ENCODE assay signal across 27 cellular contexts in the genomic region with DNA sequence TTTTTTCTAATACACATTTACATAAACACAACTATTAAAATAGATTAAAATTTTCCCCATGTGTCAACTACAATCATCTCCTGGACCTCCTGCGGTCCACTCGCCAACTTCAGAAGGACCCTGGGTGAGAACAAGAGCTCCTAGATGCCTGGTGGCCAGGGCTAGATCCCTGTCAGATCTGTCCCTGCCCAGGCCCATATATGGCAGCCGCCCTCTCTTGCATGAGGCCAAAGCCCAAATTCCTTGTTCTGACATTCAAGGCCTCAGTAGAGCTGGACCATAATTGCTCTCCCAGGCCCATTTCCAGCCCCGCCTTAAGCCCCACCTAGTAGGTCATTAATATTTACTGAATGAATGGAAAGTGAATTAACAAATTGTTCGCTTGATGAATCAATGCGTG.
"Had no signal": no experiment of that assay in that cellular context is flagged by ENCODE, and none has a peak within 500 bp of the region (broad histone marks: within the 10 kb centered on the region; RNA-seq: fewer than 3 reads in every experiment).

No MANE protein-coding gene starts in this region.

- H3K36me3 ChIP-seq: colonic mucosa, esophagus squamous epithelium, gastrocnemius medialis, heart right ventricle, left lung, lower lobe of right lung had no signal

- H3K9me3 ChIP-seq: colonic mucosa, esophagus squamous epithelium, gastrocnemius medialis, heart right ventricle, left lung, lower lobe of right lung, mucosa of descending colon had no signal

- H3K27me3 Mint-ChIP-seq: dendritic cell treated with granulocyte-macrophage colony-stimulating factor and Interleukin-4, amounts not matched to agents 40 ng/mL and 50 ng/mL, for 4 days had no signal

- H3K27me3 ChIP-seq: colonic mucosa, esophagus squamous epithelium, gastrocnemius medialis, left lung had no signal

- H3K4me3 Mint-ChIP-seq: dendritic cell treated with granulocyte-macrophage colony-stimulating factor and Interleukin-4, amounts not matched to agents 40 ng/mL and 50 ng/mL, for 4 days; effector memory CD8-positive, alpha-beta T cell; endodermal cell; mesothelial cell of epicardium had no signal

- H3K9me3 Mint-ChIP-seq: dendritic cell treated with granulocyte-macrophage colony-stimulating factor and Interleukin-4, amounts not matched to agents 40 ng/mL and 50 ng/mL, for 4 days; effector memory CD8-positive, alpha-beta T cell; endodermal cell; mesothelial cell of epicardium had no signal

- H3K36me3 Mint-ChIP-seq: mesothelial cell of epicardium had no signal

- H3K27ac Mint-ChIP-seq: dendritic cell treated with granulocyte-macrophage colony-stimulating factor and Interleukin-4, amounts not matched to agents 40 ng/mL and 50 ng/mL, for 4 days; effector memory CD8-positive, alpha-beta T cell; endodermal cell; mesothelial cell of epicardium had no signal

- H3K4me3 ChIP-seq: colonic mucosa, esophagus squamous epithelium, gastrocnemius medialis, heart right ventricle, left lung, lower lobe of right lung, mucosa of descending colon had no signal

- H3K4me1 Mint-ChIP-seq: endodermal cell had no signal

- H3K4me1 ChIP-seq: colonic mucosa, esophagus squamous epithelium, gastrocnemius medialis, heart right ventricle, left lung, lower lobe of right lung had no signal

- H3K27ac ChIP-seq: colonic mucosa, epithelial cell of prostate, esophagus squamous epithelium, gastrocnemius medialis, heart right ventricle, left lung, lower lobe of right lung had no signal

- FAIRE-seq: endometrium, islet of Langerhans, keratinocyte had no signal

- DNase-seq: colonic mucosa; cortex of kidney; effector CD8-positive, alpha-beta T cell; effector memory CD8-positive, alpha-beta T cell; endodermal cell; erythroblast; esophagus squamous epithelium; foreskin fibroblast; foreskin melanocyte; gastrocnemius medialis; glutamatergic neuron; head of caudate nucleus; heart right ventricle; hippocampal formation; left cardiac atrium; left ventricle myocardium superior; lower lobe of right lung; mesenchymal stem cell; mucosa of descending colon had no signal

- ATAC-seq: effector memory CD8-positive, alpha-beta T cell; esophagus mucosa; gastrocnemius medialis; left cardiac atrium; left lung; left ventricle myocardium superior; lower lobe of right lung; mucosa of descending colon had no signal
